Comparison of ENCODE assay signal across 1 cellular context in the genomic region with DNA sequence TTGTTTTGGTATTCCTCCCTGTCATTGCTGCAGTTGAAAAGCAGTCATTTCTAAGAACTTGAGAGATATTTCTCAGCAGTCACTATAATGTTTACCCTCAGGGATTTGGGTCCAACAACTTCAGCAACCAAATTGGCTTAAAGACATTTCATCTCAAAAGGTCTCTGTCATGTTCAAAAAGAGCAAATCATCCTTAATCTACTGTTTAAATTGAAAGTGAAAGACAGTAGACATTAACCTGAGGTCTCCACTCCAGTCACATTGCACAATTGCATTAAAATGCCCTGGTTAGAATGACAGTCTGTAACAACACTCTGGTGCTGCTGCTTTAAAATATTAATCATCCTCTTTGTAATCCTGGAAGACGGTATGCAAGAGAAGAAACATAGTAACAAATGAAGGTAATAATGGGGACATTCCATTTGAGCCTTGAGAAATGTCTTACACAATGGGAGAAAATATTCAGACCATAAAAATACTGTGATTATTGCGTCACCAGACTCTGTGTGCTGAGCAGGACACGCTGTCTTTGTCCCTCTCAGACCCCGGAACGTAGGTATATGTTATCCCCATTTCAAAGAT.
TF ChIP-seq lines count a peak whose summit lies in the region.

No MANE protein-coding gene starts in this region.

TF ChIP-seq in GM12878, 131 proteins besides CTCF, POLR2A, EP300 and RAD21 (continued from another document):
- no peak for TF ChIP-seq NR2C2 (IDR thresholded peaks at IDR 0.05; ENCODE audit: borderline replicate concordance, control insufficient read depth, insufficient read length, low read depth)
TF ChIP-seq in GM12878: peak in this region for 0.
